32 cellular contexts compared by ENCODE assay signal in genomic region chr16:66471264-66471663, GRCh38. TPM values are rescaled to one million over a fixed set of nuclear protein-coding genes. Genes with fewer than 3 reads are reported as not detected.
"Had no signal": no experiment of that assay in that cellular context is flagged by ENCODE, and none has a peak within 500 bp of the region (broad histone marks: within the 10 kb centered on the region; RNA-seq: fewer than 3 reads in every experiment).

No MANE protein-coding gene starts in this region.

- H3K4me3 Mint-ChIP-seq: activated CD4-positive, alpha-beta T cell treated with anti-CD3 and anti-CD28 coated beads for 36 hours; activated T-cell treated with anti-CD3 and anti-CD28 coated beads, Interleukin-2, amount 50 U/mL, for 4 hours; activated T-helper 17 cell treated with anti-CD3 and anti-CD28 coated beads, Interleukin-2, amount 50 U/mL, for 72 hours; dendritic cell treated with granulocyte-macrophage colony-stimulating factor and Interleukin-4, amounts not matched to agents 40 ng/mL and 50 ng/mL, for 4 days; nephron; stimulated activated effector memory CD8-positive, alpha-beta T cell treated with anti-CD3 and anti-CD28 coated beads, Interleukin-12 subunit alpha, Interleukin-12 subunit beta, amount 100 ng/mL, for 72 hours; stimulated activated naive CD8-positive, alpha-beta T cell treated with anti-CD3 and anti-CD28 coated beads, Interleukin-15, Interleukin-2, amounts not matched to agents 100 ng/mL and 50 ng/mL, for 24 hours; T-helper 2 cell treated with Interferon-gamma antibody and Interleukin-4, amounts not matched to agents 5 μg/mL and 100 μg/mL, for 36 hours had no signal

- H3K36me3 ChIP-seq: brain microvascular endothelial cell, heart right ventricle, lower lobe of right lung, right atrium auricular region, thyroid gland, upper lobe of left lung, vagina had no signal

- DNase-seq: activated CD4-positive, alpha-beta T cell treated with anti-CD3 and anti-CD28 coated beads for 36 hours; activated CD4-positive, alpha-beta T cell treated with anti-CD3 and anti-CD28 coated beads, Interleukin-2, amount 50 U/mL, for 4 hours; activated CD4-positive, CD25-positive, alpha-beta regulatory T cell; activated gamma-delta T cell treated with Interleukin-2 at 50 U/mL for 16 hours; activated naive CD4-positive, alpha-beta T cell treated with anti-CD3 and anti-CD28 coated beads, Interleukin-2, amount 50 U/mL, for 16 hours; activated T-cell treated with anti-CD3 and anti-CD28 coated beads, Interleukin-2, amount 50 U/mL, for 4 hours; amniotic stem cell; brain microvascular endothelial cell; caudate nucleus; foreskin keratinocyte; heart right ventricle; kidney glomerular epithelial cell; lower lobe of right lung; mesenchymal stem cell; stimulated activated CD4-positive, alpha-beta T cell treated with anti-CD3 and anti-CD28 coated beads, Interleukin-4, amount 100 ng/mL, for 24 hours; substantia nigra; T-helper 1 cell; thyroid gland had no signal

- H3K27ac Mint-ChIP-seq: activated CD4-positive, alpha-beta T cell treated with anti-CD3 and anti-CD28 coated beads for 36 hours; activated T-helper 17 cell treated with anti-CD3 and anti-CD28 coated beads, Interleukin-2, amount 50 U/mL, for 72 hours; dendritic cell treated with granulocyte-macrophage colony-stimulating factor and Interleukin-4, amounts not matched to agents 40 ng/mL and 50 ng/mL, for 4 days; stimulated activated effector memory CD8-positive, alpha-beta T cell treated with anti-CD3 and anti-CD28 coated beads, Interleukin-12 subunit alpha, Interleukin-12 subunit beta, amount 100 ng/mL, for 72 hours; stimulated activated naive CD8-positive, alpha-beta T cell treated with anti-CD3 and anti-CD28 coated beads, Interleukin-15, Interleukin-2, amounts not matched to agents 100 ng/mL and 50 ng/mL, for 24 hours; T-helper 2 cell treated with Interferon-gamma antibody and Interleukin-4, amounts not matched to agents 5 μg/mL and 100 μg/mL, for 36 hours had no signal

- H3K4me1 ChIP-seq: esophagus muscularis mucosa, foreskin keratinocyte, parathyroid adenoma, right atrium auricular region, thyroid gland, vagina had no signal

- H3K27ac ChIP-seq: brain microvascular endothelial cell, esophagus muscularis mucosa, foreskin keratinocyte, heart right ventricle, lower lobe of right lung, parathyroid adenoma, right atrium auricular region, skin epidermis, thyroid gland, upper lobe of left lung, vagina had no signal

- H3K9me3 ChIP-seq: lower lobe of right lung, thyroid gland, upper lobe of left lung had no signal

- H3K9me3 Mint-ChIP-seq: activated T-cell treated with anti-CD3 and anti-CD28 coated beads, Interleukin-2, amount 50 U/mL, for 4 hours; activated T-helper 17 cell treated with anti-CD3 and anti-CD28 coated beads, Interleukin-2, amount 50 U/mL, for 72 hours; dendritic cell treated with granulocyte-macrophage colony-stimulating factor and Interleukin-4, amounts not matched to agents 40 ng/mL and 50 ng/mL, for 4 days; nephron; stimulated activated naive CD8-positive, alpha-beta T cell treated with anti-CD3 and anti-CD28 coated beads, Interleukin-15, Interleukin-2, amounts not matched to agents 100 ng/mL and 50 ng/mL, for 24 hours; T-helper 2 cell treated with Interferon-gamma antibody and Interleukin-4, amounts not matched to agents 5 μg/mL and 100 μg/mL, for 36 hours had no signal

- ATAC-seq: activated CD4-positive, alpha-beta T cell treated with anti-CD3 and anti-CD28 coated beads for 36 hours; activated T-cell treated with anti-CD3 and anti-CD28 coated beads, Interleukin-2, amount 50 U/mL, for 4 hours; activated T-helper 17 cell treated with anti-CD3 and anti-CD28 coated beads, Interleukin-2, amount 50 U/mL, for 72 hours; heart right ventricle; left lobe of liver; lower lobe of right lung; stimulated activated effector memory CD8-positive, alpha-beta T cell treated with anti-CD3 and anti-CD28 coated beads, Interleukin-12 subunit alpha, Interleukin-12 subunit beta, amount 100 ng/mL, for 72 hours had no signal

- H3K4me3 ChIP-seq: esophagus muscularis mucosa, heart right ventricle, lower lobe of right lung, right atrium auricular region, skin epidermis, thyroid gland, upper lobe of left lung, vagina had no signal

- H3K36me3 Mint-ChIP-seq: stimulated activated effector memory CD8-positive, alpha-beta T cell treated with anti-CD3 and anti-CD28 coated beads, Interleukin-12 subunit alpha, Interleukin-12 subunit beta, amount 100 ng/mL, for 72 hours had no signal

- H3K27me3 ChIP-seq: heart right ventricle, right atrium auricular region, thyroid gland, upper lobe of left lung, vagina had no signal

RNA-seq across cellular contexts. Expression of gene BEAN1, which starts 44.2 kb away (rescaled TPM):
- total RNA-seq: activated CD4-positive, alpha-beta T cell treated with anti-CD3 and anti-CD28 coated beads for 36 hours; activated T-cell treated with anti-CD3 and anti-CD28 coated beads, Interleukin-2, amount 50 U/mL, for 4 hours; activated T-helper 17 cell treated with anti-CD3 and anti-CD28 coated beads, Interleukin-2, amount 50 U/mL, for 72 hours; mononuclear cell; vagina had no signal
